Comparison of ENCODE assay signal across 27 cellular contexts in genomic region chr7:149723795-149724495, GRCh38.
"Had no signal": no experiment of that assay in that cellular context is flagged by ENCODE, and none has a peak within 500 bp of the region (broad histone marks: within the 10 kb centered on the region; RNA-seq: fewer than 3 reads in every experiment).

No MANE protein-coding gene starts in this region.

- H3K27ac ChIP-seq: adrenal gland, gastroesophageal sphincter, testis, VCaP had no signal

- H3K4me1 ChIP-seq: adrenal gland had no signal

- H3K4me1 Mint-ChIP-seq: activated CD4-positive, alpha-beta T cell treated with anti-CD3 and anti-CD28 coated beads, Interleukin-2, amount 10 ng/mL, durations not matched to agents 7 days and 5 days; T-cell had no signal

- H3K9me3 ChIP-seq: adrenal gland, gastroesophageal sphincter, mucosa of descending colon, testis had no signal

- H3K4me3 ChIP-seq: adrenal gland, gastroesophageal sphincter, mucosa of descending colon, smooth muscle cell, testis had no signal

- H3K4me2 ChIP-seq: smooth muscle cell had no signal

- DNase-seq: activated CD4-positive, alpha-beta T cell treated with anti-CD3 and anti-CD28 coated beads, Interleukin-2, amount 10 ng/mL, durations not matched to agents 7 days and 5 days; activated CD8-positive, alpha-beta memory T cell treated with anti-CD3 and anti-CD28 coated beads for 24 hours; activated CD8-positive, alpha-beta memory T cell treated with anti-CD3 and anti-CD28 coated beads, Interleukin-2, amount 50 U/mL, for 4 hours; activated T-cell treated with anti-CD3 and anti-CD28 coated beads, Interleukin-2, amount 50 U/mL, for 48 hours; hypothalamus; mesenchymal stem cell; mucosa of descending colon; naive B cell; occipital lobe; stimulated activated CD4-positive, alpha-beta T cell treated with anti-CD3 and anti-CD28 coated beads, Interleukin-2, amount 100 ng/mL, for 48 hours; stimulated activated CD8-positive, alpha-beta memory T cell treated with anti-CD3 and anti-CD28 coated beads, Interleukin-4, amount 100 ng/mL, for 48 hours; stimulated activated naive B cell treated with anti-CD40 and anti-IgM and Interleukin-4, amounts not matched to agents 10 μg/mL and 1 μg/mL and 100 μg/mL, for 72 hours; testis had no signal

- H3K27ac Mint-ChIP-seq: activated CD4-positive, alpha-beta T cell treated with anti-CD3 and anti-CD28 coated beads, Interleukin-2, amount 10 ng/mL, durations not matched to agents 7 days and 5 days; activated naive CD8-positive, alpha-beta T cell; stimulated activated naive B cell treated with anti-CD40 and anti-IgM and Interleukin-4, amounts not matched to agents 10 μg/mL and 1 μg/mL and 100 μg/mL, for 72 hours; T-cell; T-helper 2 cell treated with Interferon-gamma antibody and Interleukin-4, amounts not matched to agents 5 μg/mL and 100 μg/mL, for 36 hours; type B pancreatic cell had no signal

- FAIRE-seq: astrocyte, colon had no signal

- H3K27me3 Mint-ChIP-seq: activated CD4-positive, alpha-beta T cell treated with anti-CD3 and anti-CD28 coated beads, Interleukin-2, amount 10 ng/mL, durations not matched to agents 7 days and 5 days; activated naive CD8-positive, alpha-beta T cell; central memory CD8-positive, alpha-beta T cell; naive B cell; stimulated activated naive B cell treated with anti-CD40 and anti-IgM and Interleukin-4, amounts not matched to agents 10 μg/mL and 1 μg/mL and 100 μg/mL, for 72 hours; T-cell; type B pancreatic cell had no signal

- H3K4me3 Mint-ChIP-seq: activated CD4-positive, alpha-beta T cell treated with anti-CD3 and anti-CD28 coated beads, Interleukin-2, amount 10 ng/mL, durations not matched to agents 7 days and 5 days; activated naive CD8-positive, alpha-beta T cell; central memory CD8-positive, alpha-beta T cell; naive B cell; neural crest cell; stimulated activated naive B cell treated with anti-CD40 and anti-IgM and Interleukin-4, amounts not matched to agents 10 μg/mL and 1 μg/mL and 100 μg/mL, for 72 hours; T-cell; T-helper 2 cell treated with Interferon-gamma antibody and Interleukin-4, amounts not matched to agents 5 μg/mL and 100 μg/mL, for 36 hours; type B pancreatic cell had no signal

- H3K9me3 Mint-ChIP-seq: activated CD4-positive, alpha-beta T cell treated with anti-CD3 and anti-CD28 coated beads, Interleukin-2, amount 10 ng/mL, durations not matched to agents 7 days and 5 days; central memory CD8-positive, alpha-beta T cell; naive B cell; neural crest cell; stimulated activated naive B cell treated with anti-CD40 and anti-IgM and Interleukin-4, amounts not matched to agents 10 μg/mL and 1 μg/mL and 100 μg/mL, for 72 hours; T-cell; T-helper 2 cell treated with Interferon-gamma antibody and Interleukin-4, amounts not matched to agents 5 μg/mL and 100 μg/mL, for 36 hours; type B pancreatic cell had no signal

- ATAC-seq: activated CD4-positive, CD25-positive, alpha-beta regulatory T cell treated with anti-CD3 and anti-CD28 coated beads, Interleukin-2, amount 50 U/mL, for 24 hours; gastroesophageal sphincter; mucosa of descending colon; sciatic nerve; stimulated activated naive B cell treated with anti-CD40 and anti-IgM and Interleukin-4, amounts not matched to agents 10 μg/mL and 1 μg/mL and 100 μg/mL, for 72 hours; T-cell had no signal

- H3K27me3 ChIP-seq: adrenal gland, gastroesophageal sphincter, testis had no signal
